ENCODE assay signal across 1 cellular context in genomic region chr17:34236341-34236892, GRCh38.
TF ChIP-seq lines count a peak whose summit lies in the region.

No MANE protein-coding gene starts in this region.

TF ChIP-seq in endothelial cell of umbilical vein, 7 proteins besides CTCF, POLR2A, EP300 and RAD21:
- no peak for TF ChIP-seq MAX (IDR thresholded peaks at IDR 0.05; ENCODE audit: insufficient read depth, insufficient read length)
